ENCODE assay signal across 9 cellular contexts in genomic region chr2:109213646-109214417, GRCh38.
A peak's percentile ranks its signal among the peaks of the same experiment; 100 is the strongest.
DNase-seq lines count a peak whose midpoint lies in the region; ATAC-seq and TF ChIP-seq lines count a peak whose summit lies in the region.
"Had no signal": no experiment of that assay in that cellular context is flagged by ENCODE, and none has a peak within 500 bp of the region (broad histone marks: within the 10 kb centered on the region; RNA-seq: fewer than 3 reads in every experiment).

No MANE protein-coding gene starts in this region.

- H3K4me1 ChIP-seq in SJSA1 (replicated peaks) (peaks cover 55% of the 10 kb centered on the region), right lobe of liver (peaks cover 0 to 10% (median 4%) of the 10 kb centered on the region in 4 donors), tibial nerve (peaks cover 0 to 55% (median 23%) of the 10 kb centered on the region in 4 donors)

- no peaks in the 10 kb centered on the region for H3K36me3 Mint-ChIP-seq in activated naive CD4-positive, alpha-beta T cell treated with anti-CD3 and anti-CD28 coated beads for 36 hours (ENCODE audit: low read depth)

- CTCF ChIA-PET in activated naive CD4-positive, alpha-beta T cell treated with anti-CD3 and anti-CD28 coated beads for 36 hours (lab: Charles Lee): no interaction called here

- no peaks in the 10 kb centered on the region for H3K9me3 ChIP-seq in SJSA1 (replicated peaks)
- no peaks in the 10 kb centered on the region for H3K9me3 ChIP-seq in right lobe of liver
- peaks cover 0 to under 1% (median 0%) of the 10 kb centered on the region in 4 donors for H3K9me3 ChIP-seq in tibial nerve

- no peak overlapping the region for H3K27ac ChIP-seq in SJSA1
- H3K27ac ChIP-seq in right lobe of liver: no peak overlapping the region
- no peak overlapping the region for H3K27ac ChIP-seq in tibial nerve
- H3K27ac ChIP-seq: VCaP had no signal

- H3K27me3 Mint-ChIP-seq in activated naive CD4-positive, alpha-beta T cell treated with anti-CD3 and anti-CD28 coated beads for 36 hours (ENCODE audit: low read depth): peaks cover 70% of the 10 kb centered on the region

- DNase-seq in SJSA1 (ENCODE audit: low read depth in 1 of 2, low spot score in 2 of 2) (peak; percentile 73 to 74), right lobe of liver (no peak), tibial nerve (ENCODE audit: low spot score in 2 of 2) (no peak), NCI-H1105 treated with DMSO at 0.1 percent for 48 hours (lab: John Stamatoyannopoulos, UW) (no peak)
- DNase-seq in activated naive CD4-positive, alpha-beta T cell treated with anti-CD3 and anti-CD28 coated beads for 36 hours: peak; percentile 78
- peak; percentile 49 to 54 for DNase-seq in stimulated activated CD8-positive, alpha-beta memory T cell treated with anti-CD3 and anti-CD28 coated beads, Interleukin-7, amount 100 ng/mL, for 4 hours (ENCODE audit: low read depth in 2 of 2)

- TF ChIP-seq EP300 in tibial nerve (IDR thresholded peaks at IDR 0.05): peak in 1 of 2 donors; percentile 34

- no peaks in the 10 kb centered on the region for H3K27me3 ChIP-seq in SJSA1 (replicated peaks)
- no peaks in the 10 kb centered on the region for H3K27me3 ChIP-seq in right lobe of liver
- H3K27me3 ChIP-seq in tibial nerve: no peaks in the 10 kb centered on the region

- intact Hi-C loops in activated naive CD4-positive, alpha-beta T cell treated with anti-CD3 and anti-CD28 coated beads for 36 hours (cut with micrococcal nuclease): loop anchor here (1.0 to 10.0 kb wide), 6 partner anchors 70 to 589 kb away; no protein-coding TSS in a partner anchor
- intact Hi-C loops in right lobe of liver (cut with DNase I): no loop called here

- TF ChIP-seq CTCF in right lobe of liver (IDR thresholded peaks at IDR 0.05): no peak
- no peak for TF ChIP-seq CTCF in tibial nerve (IDR thresholded peaks at IDR 0.05)

- H3K4me1 Mint-ChIP-seq in activated naive CD4-positive, alpha-beta T cell treated with anti-CD3 and anti-CD28 coated beads for 36 hours (ENCODE audit: low read depth): peaks cover 70% of the 10 kb centered on the region

- ATAC-seq in GM18873 (IDR thresholded peaks at IDR 0.05; ENCODE audit: low FRiP score, unreplicated experiment): peak; percentile 60
- ATAC-seq in HG03103 (IDR thresholded peaks at IDR 0.05; ENCODE audit: low read depth, unreplicated experiment): peak; percentile 62
- peak; percentile 3 to 9 (median 4) for ATAC-seq in right lobe of liver

- peak overlapping the region; percentile 49 for H3K4me3 Mint-ChIP-seq in activated naive CD4-positive, alpha-beta T cell treated with anti-CD3 and anti-CD28 coated beads for 36 hours

- H3K36me3 ChIP-seq in SJSA1: no peaks in the 10 kb centered on the region
- no peaks in the 10 kb centered on the region for H3K36me3 ChIP-seq in right lobe of liver
- H3K36me3 ChIP-seq in tibial nerve: no peaks in the 10 kb centered on the region

- TF ChIP-seq POLR2A in right lobe of liver (IDR thresholded peaks at IDR 0.05): no peak
- TF ChIP-seq POLR2A in tibial nerve (IDR thresholded peaks at IDR 0.05): no peak

- peak overlapping the region; percentile 54 for H3K27ac Mint-ChIP-seq in activated naive CD4-positive, alpha-beta T cell treated with anti-CD3 and anti-CD28 coated beads for 36 hours

- no peaks in the 10 kb centered on the region for H3K9me3 Mint-ChIP-seq in activated naive CD4-positive, alpha-beta T cell treated with anti-CD3 and anti-CD28 coated beads for 36 hours

- 54% methylated on average over 6 of the region's 16 CpGs for WGBS in right lobe of liver (ENCODE audit: insufficient coverage, low coverage, low lambda C conversion rate, missing lambda C conversion rate)
- WGBS in tibial nerve, 2 donors: 67 to 70% methylated on average over 16 of the region's 16 CpGs

- H3K4me3 ChIP-seq in SJSA1 (no peak overlapping the region), right lobe of liver (no peak overlapping the region), tibial nerve (no peak overlapping the region)

Comparison
In these comparisons a context has a peak if more than half of its experiments do, and no peak if none do; other contexts are left out.
1. ATAC-seq: peak in every context shown above with its lines; median percentile 62 in HG03103; 60 in GM18873; 4 in right lobe of liver.
2. DNase-seq: peak in SJSA1 (2 of 2), activated naive CD4-positive, alpha-beta T cell treated with anti-CD3 and anti-CD28 coated beads for 36 hours (single experiment) and stimulated activated CD8-positive, alpha-beta memory T cell treated with anti-CD3 and anti-CD28 coated beads, Interleukin-7, amount 100 ng/mL, for 4 hours (2 of 2); none in right lobe of liver (0 of 3), tibial nerve (0 of 2) and NCI-H1105 treated with DMSO at 0.1 percent for 48 hours (single experiment).